ENCODE assay signal across 8 cellular contexts in genomic region chr7:18866359-18867036, GRCh38.
DNase-seq lines count a peak whose midpoint lies in the region; ATAC-seq and TF ChIP-seq lines count a peak whose summit lies in the region.

No MANE protein-coding gene starts in this region.

- peaks cover 26% of the 10 kb centered on the region for H3K9me3 Mint-ChIP-seq in activated CD4-positive, alpha-beta T cell treated with anti-CD3 and anti-CD28 coated beads, Interleukin-2, amount 10 ng/mL, durations not matched to agents 24 days and 14 days
- peaks cover 56% of the 10 kb centered on the region for H3K9me3 Mint-ChIP-seq in activated T-helper 1 cell treated with anti-CD3 and anti-CD28 coated beads, Interleukin-12 subunit alpha, Interleukin-12 subunit beta, Interleukin-2, Interleukin-4 antibody, amounts not matched to agents 30 ng/mL and 10 ng/mL and 1 ng/mL, durations not matched to agents 14 hours and 24 hours and 36 hours
- H3K9me3 Mint-ChIP-seq in nephron progenitor cell, result peaks cover 7% of the 10 kb centered on the region

- intact Hi-C loops in activated CD4-positive, alpha-beta T cell treated with anti-CD3 and anti-CD28 coated beads, Interleukin-2, amount 10 ng/mL, durations not matched to agents 24 days and 14 days (cut with micrococcal nuclease), result loop anchor here (1.0 kb wide), 1 partner anchor 8 kb away; no protein-coding TSS in a partner anchor
- intact Hi-C loops in activated T-helper 1 cell treated with anti-CD3 and anti-CD28 coated beads, Interleukin-12 subunit alpha, Interleukin-12 subunit beta, Interleukin-2, Interleukin-4 antibody, amounts not matched to agents 30 ng/mL and 10 ng/mL and 1 ng/mL, durations not matched to agents 14 hours and 24 hours and 36 hours (cut with micrococcal nuclease), result loop anchor here (1.0 kb wide), 1 partner anchor 7 kb away; no protein-coding TSS in a partner anchor
- intact Hi-C loops in prostate gland (cut with DNase I), result no loop called here

- no peak for TF ChIP-seq POLR2A in prostate gland (IDR thresholded peaks at IDR 0.05)

- H3K27ac Mint-ChIP-seq in activated CD4-positive, alpha-beta T cell treated with anti-CD3 and anti-CD28 coated beads, Interleukin-2, amount 10 ng/mL, durations not matched to agents 24 days and 14 days, result peak overlapping the region; percentile 86
- H3K27ac Mint-ChIP-seq in activated T-helper 1 cell treated with anti-CD3 and anti-CD28 coated beads, Interleukin-12 subunit alpha, Interleukin-12 subunit beta, Interleukin-2, Interleukin-4 antibody, amounts not matched to agents 30 ng/mL and 10 ng/mL and 1 ng/mL, durations not matched to agents 14 hours and 24 hours and 36 hours, result peak overlapping the region; percentile 68
- H3K27ac Mint-ChIP-seq in nephron progenitor cell, result no peak overlapping the region

- ATAC-seq in HG03064 (IDR thresholded peaks at IDR 0.05; ENCODE audit: low read depth, unreplicated experiment), result peak; percentile 79
- ATAC-seq in GM18873 (IDR thresholded peaks at IDR 0.05; ENCODE audit: low FRiP score, unreplicated experiment), result no peak

- H3K9me3 ChIP-seq in prostate gland, result no peaks in the 10 kb centered on the region

- H3K27me3 Mint-ChIP-seq in activated CD4-positive, alpha-beta T cell treated with anti-CD3 and anti-CD28 coated beads, Interleukin-2, amount 10 ng/mL, durations not matched to agents 24 days and 14 days, result no peaks in the 10 kb centered on the region
- no peaks in the 10 kb centered on the region for H3K27me3 Mint-ChIP-seq in activated T-helper 1 cell treated with anti-CD3 and anti-CD28 coated beads, Interleukin-12 subunit alpha, Interleukin-12 subunit beta, Interleukin-2, Interleukin-4 antibody, amounts not matched to agents 30 ng/mL and 10 ng/mL and 1 ng/mL, durations not matched to agents 14 hours and 24 hours and 36 hours (ENCODE audit: insufficient read depth)
- H3K27me3 Mint-ChIP-seq in nephron progenitor cell (ENCODE audit: low read depth, poor library complexity), result peaks cover 3% of the 10 kb centered on the region

- H3K4me3 ChIP-seq in kidney epithelial cell (ENCODE audit: low read depth, low read length), result no peak overlapping the region
- no peak overlapping the region for H3K4me3 ChIP-seq in prostate gland

- H3K27me3 ChIP-seq in kidney epithelial cell (ENCODE audit: control insufficient read depth, insufficient read depth, low read length), result no peaks in the 10 kb centered on the region
- H3K27me3 ChIP-seq in prostate gland (replicated peaks; ENCODE audit: insufficient read depth), result no peaks in the 10 kb centered on the region

- 74% methylated on average over 4 of the region's 4 CpGs for WGBS in prostate gland

- H3K4me3 Mint-ChIP-seq in activated CD4-positive, alpha-beta T cell treated with anti-CD3 and anti-CD28 coated beads, Interleukin-2, amount 10 ng/mL, durations not matched to agents 24 days and 14 days, result no peak overlapping the region
- H3K4me3 Mint-ChIP-seq in activated T-helper 1 cell treated with anti-CD3 and anti-CD28 coated beads, Interleukin-12 subunit alpha, Interleukin-12 subunit beta, Interleukin-2, Interleukin-4 antibody, amounts not matched to agents 30 ng/mL and 10 ng/mL and 1 ng/mL, durations not matched to agents 14 hours and 24 hours and 36 hours, result no peak overlapping the region
- H3K4me3 Mint-ChIP-seq in nephron progenitor cell, result no peak overlapping the region

- H3K4me1 Mint-ChIP-seq in activated CD4-positive, alpha-beta T cell treated with anti-CD3 and anti-CD28 coated beads, Interleukin-2, amount 10 ng/mL, durations not matched to agents 24 days and 14 days, result peaks cover 25% of the 10 kb centered on the region
- peaks cover 28% of the 10 kb centered on the region for H3K4me1 Mint-ChIP-seq in activated T-helper 1 cell treated with anti-CD3 and anti-CD28 coated beads, Interleukin-12 subunit alpha, Interleukin-12 subunit beta, Interleukin-2, Interleukin-4 antibody, amounts not matched to agents 30 ng/mL and 10 ng/mL and 1 ng/mL, durations not matched to agents 14 hours and 24 hours and 36 hours (ENCODE audit: low read depth)
- peaks cover 20% of the 10 kb centered on the region for H3K4me1 Mint-ChIP-seq in nephron progenitor cell

- no peak for TF ChIP-seq CTCF in kidney epithelial cell (IDR thresholded peaks at IDR 0.05; ENCODE audit: insufficient read depth, low read length, poor library complexity, severe bottlenecking)
- TF ChIP-seq CTCF in prostate gland (IDR thresholded peaks at IDR 0.05), result no peak
- TF ChIP-seq CTCF in nephron progenitor cell (IDR thresholded peaks at IDR 0.05), result no peak

- DNase-seq in activated CD4-positive, alpha-beta T cell treated with anti-CD3 and anti-CD28 coated beads, Interleukin-2, amount 10 ng/mL, durations not matched to agents 24 days and 14 days, result peak; percentile 64
- no peak for DNase-seq in activated CD4-positive, alpha-beta T cell treated with anti-CD3 and anti-CD28 coated beads for 4 hours
- DNase-seq in activated T-helper 1 cell treated with anti-CD3 and anti-CD28 coated beads, Interleukin-12 subunit alpha, Interleukin-12 subunit beta, Interleukin-2, Interleukin-4 antibody, amounts not matched to agents 30 ng/mL and 10 ng/mL and 1 ng/mL, durations not matched to agents 14 hours and 24 hours and 36 hours (ENCODE audit: low spot score), result peak; percentile 3
- DNase-seq in kidney epithelial cell (ENCODE audit: low read depth) (peak; percentile 98), prostate gland (ENCODE audit: low spot score) (no peak), nephron progenitor cell (no peak)

- no peak overlapping the region for H3K27ac ChIP-seq in prostate gland

- peaks cover 19% of the 10 kb centered on the region for H3K36me3 Mint-ChIP-seq in activated CD4-positive, alpha-beta T cell treated with anti-CD3 and anti-CD28 coated beads, Interleukin-2, amount 10 ng/mL, durations not matched to agents 24 days and 14 days (ENCODE audit: low read depth)
- peaks cover 25% of the 10 kb centered on the region for H3K36me3 Mint-ChIP-seq in activated T-helper 1 cell treated with anti-CD3 and anti-CD28 coated beads, Interleukin-12 subunit alpha, Interleukin-12 subunit beta, Interleukin-2, Interleukin-4 antibody, amounts not matched to agents 30 ng/mL and 10 ng/mL and 1 ng/mL, durations not matched to agents 14 hours and 24 hours and 36 hours (ENCODE audit: low read depth)
- H3K36me3 Mint-ChIP-seq in nephron progenitor cell (ENCODE audit: low read depth), result peaks cover 5% of the 10 kb centered on the region

- H3K4me1 ChIP-seq in prostate gland (replicated peaks), result no peaks in the 10 kb centered on the region

- H3K36me3 ChIP-seq in kidney epithelial cell (ENCODE audit: control insufficient read depth, insufficient read depth, low read length) (no peaks in the 10 kb centered on the region), prostate gland (no peaks in the 10 kb centered on the region)

Comparison
In these comparisons a context has a peak if more than half of its experiments do, and no peak if none do; other contexts are left out.
1. DNase-seq: peak in activated CD4-positive, alpha-beta T cell treated with anti-CD3 and anti-CD28 coated beads, Interleukin-2, amount 10 ng/mL, durations not matched to agents 24 days and 14 days (single experiment), activated T-helper 1 cell treated with anti-CD3 and anti-CD28 coated beads, Interleukin-12 subunit alpha, Interleukin-12 subunit beta, Interleukin-2, Interleukin-4 antibody, amounts not matched to agents 30 ng/mL and 10 ng/mL and 1 ng/mL, durations not matched to agents 14 hours and 24 hours and 36 hours (single experiment) and kidney epithelial cell (single experiment); none in activated CD4-positive, alpha-beta T cell treated with anti-CD3 and anti-CD28 coated beads for 4 hours (0 of 2), prostate gland (single experiment) and nephron progenitor cell (single experiment).